In the genomic region with DNA sequence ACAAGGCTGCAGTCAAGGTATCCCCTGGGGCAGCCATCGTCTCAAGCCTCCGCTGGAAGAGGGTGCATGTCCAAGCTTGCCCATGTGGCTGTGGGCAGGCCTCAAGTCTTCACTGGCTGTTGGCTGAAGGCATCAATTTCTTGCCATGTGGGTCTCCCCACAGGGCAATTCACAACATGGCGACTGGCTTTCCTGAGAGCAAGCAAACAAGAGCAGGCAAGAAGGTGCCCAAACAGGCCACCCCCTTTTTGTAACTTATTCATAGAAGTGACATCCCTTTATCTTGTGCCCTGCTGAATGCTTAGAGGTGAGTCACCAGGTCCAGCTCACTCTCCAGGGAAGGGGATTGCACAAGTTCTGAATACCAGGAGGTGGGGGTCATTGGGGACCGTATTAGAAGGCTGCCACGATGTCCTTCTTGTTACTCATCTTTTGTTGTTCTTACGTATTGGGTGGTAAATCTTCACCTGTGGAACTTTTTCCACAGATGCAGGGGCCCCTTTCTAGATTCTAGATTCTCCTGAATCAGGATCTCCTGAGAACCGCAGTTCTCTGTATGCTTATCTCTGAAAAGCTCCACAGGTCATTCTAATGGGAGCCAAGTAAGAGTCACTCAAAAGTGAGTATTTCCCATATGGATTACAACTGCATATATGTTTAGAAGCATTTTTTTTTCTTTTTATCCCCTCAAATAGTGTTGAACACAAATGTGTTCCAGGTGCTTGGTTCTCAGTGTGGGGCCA, we compare ENCODE assay signal across 8 cellular contexts.
DNase-seq lines count a peak whose midpoint lies in the region; ATAC-seq and TF ChIP-seq lines count a peak whose summit lies in the region.

No MANE protein-coding gene starts in this region.

- no peaks in the 10 kb centered on the region for H3K36me3 ChIP-seq in tibial artery

- H3K4me3 ChIP-seq in tibial artery = no peak overlapping the region

- no peaks in the 10 kb centered on the region for H3K9me3 ChIP-seq in tibial artery

- H3K4me1 ChIP-seq in tibial artery = peaks cover 0 to 25% (median 18%) of the 10 kb centered on the region in 4 donors

- peak overlapping the region; percentile 61 to 70 for H3K27ac ChIP-seq in tibial artery

- no peak for ATAC-seq in GM18498 (IDR thresholded peaks at IDR 0.05; ENCODE audit: unreplicated experiment)
- no peak for ATAC-seq in HG03135 (IDR thresholded peaks at IDR 0.05; ENCODE audit: unreplicated experiment)

- TF ChIP-seq CTCF in tibial artery (IDR thresholded peaks at IDR 0.05) = no peak

- H3K27me3 ChIP-seq in tibial artery = no peaks in the 10 kb centered on the region

- intact Hi-C loops in tibial artery (cut with DNase I; ENCODE audit: low total_unique reads) = no loop called here

- DNase-seq in DMS53 (lab: John Stamatoyannopoulos, UW) = peak; percentile 54
- DNase-seq in DMS53 treated with DMSO at 0.1 percent for 48 hours (lab: John Stamatoyannopoulos, UW; ENCODE audit: unreplicated experiment) = no peak
- DNase-seq in amniotic stem cell (lab: John Stamatoyannopoulos, UW) = peak; percentile 84
- peak; percentile 91 for DNase-seq in islet precursor cell
- DNase-seq in tibial artery = no peak
- no peak for DNase-seq in T-helper 1 cell

Comparison
In these comparisons a context has a peak if more than half of its experiments do, and no peak if none do; other contexts are left out.
1. DNase-seq: peak in DMS53 (single experiment), amniotic stem cell (single experiment) and islet precursor cell (single experiment); none in DMS53 treated with DMSO at 0.1 percent for 48 hours (single experiment), tibial artery (0 of 2) and T-helper 1 cell (0 of 5).